9 cellular contexts compared by ENCODE assay signal in genomic region chr5:154771383-154771901, GRCh38. TPM values are rescaled to one million over a fixed set of nuclear protein-coding genes. Genes with fewer than 3 reads are reported as not detected.
DNase-seq lines count a peak whose midpoint lies in the region; ATAC-seq and TF ChIP-seq lines count a peak whose summit lies in the region.
"Had no signal": no experiment of that assay in that cellular context is flagged by ENCODE, and none has a peak within 500 bp of the region (broad histone marks: within the 10 kb centered on the region; RNA-seq: fewer than 3 reads in every experiment).

No MANE protein-coding gene starts in this region.

- H3K9me3 Mint-ChIP-seq in activated CD4-positive, alpha-beta memory T cell treated with anti-CD3 and anti-CD28 coated beads, Interleukin-2, amount 10 ng/mL, durations not matched to agents 7 days and 5 days = no peaks in the 10 kb centered on the region

- no peak overlapping the region for H3K4me3 Mint-ChIP-seq in activated CD4-positive, alpha-beta memory T cell treated with anti-CD3 and anti-CD28 coated beads, Interleukin-2, amount 10 ng/mL, durations not matched to agents 7 days and 5 days

- H3K4me3 ChIP-seq in adrenal gland (no peak overlapping the region), gastrocnemius medialis (peak overlapping the region in 1 of 4 donors; percentile 13)

- TF ChIP-seq POLR2A in adrenal gland (IDR thresholded peaks at IDR 0.05) (no peak), gastrocnemius medialis (IDR thresholded peaks at IDR 0.05) (no peak)

- H3K4me1 Mint-ChIP-seq in activated CD4-positive, alpha-beta memory T cell treated with anti-CD3 and anti-CD28 coated beads, Interleukin-2, amount 10 ng/mL, durations not matched to agents 7 days and 5 days = peaks cover 50% of the 10 kb centered on the region

- POLR2A ChIA-PET in activated CD4-positive, alpha-beta memory T cell treated with anti-CD3 and anti-CD28 coated beads, Interleukin-2, amount 10 ng/mL, durations not matched to agents 7 days and 5 days (lab: Charles Lee) = interaction anchor here (1.2 to 1.6 kb wide), 3 partner anchors 11 to 26 kb away, joined by 3 to 8 read pairs (median 3); no protein-coding TSS in a partner anchor

- intact Hi-C loops in adrenal gland (cut with DNase I) (no loop called here), left ventricle myocardium superior (cut with micrococcal nuclease) (no loop called here), gastrocnemius medialis (cut with DNase I; ENCODE audit: low total_unique reads) (no loop called here)

- H3K27me3 Mint-ChIP-seq in activated CD4-positive, alpha-beta memory T cell treated with anti-CD3 and anti-CD28 coated beads, Interleukin-2, amount 10 ng/mL, durations not matched to agents 7 days and 5 days = no peaks in the 10 kb centered on the region

- peaks cover 47 to 78% of the 10 kb centered on the region in 2 donors for H3K4me1 ChIP-seq in adrenal gland (replicated peaks in 1 of 2)
- peaks cover 87 to 96% of the 10 kb centered on the region in 2 donors for H3K4me1 ChIP-seq in gastrocnemius medialis

- no peaks in the 10 kb centered on the region for H3K9me3 ChIP-seq in adrenal gland (replicated peaks in 1 of 3)
- H3K9me3 ChIP-seq in gastrocnemius medialis = no peaks in the 10 kb centered on the region

- DNase-seq in ELF-1 (ENCODE audit: low read depth, low spot score) (peak; percentile 88), adrenal gland (peak in 4 of 7 donors; percentile 46 to 67 (median 54)), left ventricle myocardium superior (peak; percentile 42), gastrocnemius medialis (no peak), NCI-H1930 (lab: John Stamatoyannopoulos, UW) (no peak)
- no peak for DNase-seq in activated CD4-positive, alpha-beta T cell treated with anti-CD3 and anti-CD28 coated beads for 1 hour
- DNase-seq in activated CD4-positive, alpha-beta memory T cell treated with anti-CD3 and anti-CD28 coated beads, Interleukin-2, amount 10 ng/mL, durations not matched to agents 7 days and 5 days = no peak
- DNase-seq: NCI-H69 had no signal

- H3K27ac ChIP-seq in adrenal gland = peak overlapping the region; percentile 24 to 79 (median 64)
- H3K27ac ChIP-seq in gastrocnemius medialis = peak overlapping the region; percentile 67 to 81 (median 78)

- H3K27ac Mint-ChIP-seq in activated CD4-positive, alpha-beta memory T cell treated with anti-CD3 and anti-CD28 coated beads, Interleukin-2, amount 10 ng/mL, durations not matched to agents 7 days and 5 days = no peak overlapping the region

- H3K27me3 ChIP-seq in adrenal gland (no peaks in the 10 kb centered on the region), gastrocnemius medialis (no peaks in the 10 kb centered on the region)

- TF ChIP-seq CTCF in adrenal gland (IDR thresholded peaks at IDR 0.05) (no peak), gastrocnemius medialis (IDR thresholded peaks at IDR 0.05 in 4 of 5, conservative IDR thresholded peaks at IDR 0.05 in 1 of 5) (no peak)

- H3K36me3 ChIP-seq in adrenal gland (replicated peaks in 1 of 2) = no peaks in the 10 kb centered on the region
- H3K36me3 ChIP-seq in gastrocnemius medialis = no peaks in the 10 kb centered on the region

- CTCF ChIA-PET in activated CD4-positive, alpha-beta memory T cell treated with anti-CD3 and anti-CD28 coated beads, Interleukin-2, amount 10 ng/mL, durations not matched to agents 7 days and 5 days (lab: Charles Lee) = no interaction called here

- H3K36me3 Mint-ChIP-seq in activated CD4-positive, alpha-beta memory T cell treated with anti-CD3 and anti-CD28 coated beads, Interleukin-2, amount 10 ng/mL, durations not matched to agents 7 days and 5 days (ENCODE audit: low read depth) = peaks cover 8% of the 10 kb centered on the region

- peak; percentile 69 for ATAC-seq in left ventricle myocardium superior
- ATAC-seq in gastrocnemius medialis = peak; percentile 62 to 68
- ATAC-seq in HG03095 (IDR thresholded peaks at IDR 0.05; ENCODE audit: unreplicated experiment) = no peak

- in situ Hi-C loops in gastrocnemius medialis (cut with MboI; ENCODE audit: low sequenced_read_pairs in 4 of 4) = no loop called here

- WGBS in adrenal gland, 4 donors = 17 to 28% (median 24%) methylated on average over 5 to 10 of the region's 10 CpGs

RNA-seq across cellular contexts. Expression of gene LARP1, which starts 16.3 kb away (rescaled TPM):
- 100 to 1,000 TPM; 105 to 209 (median 157) TPM for total RNA-seq in adrenal gland
- 100 to 1,000 TPM in 1 of 3 donors, 10 to 100 TPM in 2; 30.5 to 152 (median 55.7) TPM for polyA plus RNA-seq in adrenal gland
- 155 TPM for total RNA-seq in left ventricle myocardium superior
- total RNA-seq in gastrocnemius medialis = 100 to 1,000 TPM in 3 of 4 donors, 10 to 100 TPM in 1; 77.8 to 125 (median 119) TPM
- 100 to 1,000 TPM; 174 to 177 TPM for total RNA-seq in activated CD4-positive, alpha-beta memory T cell treated with anti-CD3 and anti-CD28 coated beads, Interleukin-2, amount 10 ng/mL, durations not matched to agents 7 days and 5 days

Comparison
In these comparisons a context has a peak if more than half of its experiments do, and no peak if none do; other contexts are left out.
1. DNase-seq: peak in ELF-1 (single experiment), adrenal gland (4 of 7) and left ventricle myocardium superior (single experiment); none in gastrocnemius medialis (0 of 2), NCI-H1930 (0 of 2), activated CD4-positive, alpha-beta T cell treated with anti-CD3 and anti-CD28 coated beads for 1 hour (single experiment) and activated CD4-positive, alpha-beta memory T cell treated with anti-CD3 and anti-CD28 coated beads, Interleukin-2, amount 10 ng/mL, durations not matched to agents 7 days and 5 days (single experiment).